ENCODE assay signal across 20 cellular contexts in genomic region chr10:128868481-128868880, GRCh38.
"Had no signal": no experiment of that assay in that cellular context is flagged by ENCODE, and none has a peak within 500 bp of the region (broad histone marks: within the 10 kb centered on the region; RNA-seq: fewer than 3 reads in every experiment).

No MANE protein-coding gene starts in this region.

- H3K36me3 ChIP-seq: gastrocnemius medialis, neural progenitor cell, right atrium auricular region, sigmoid colon, stomach, thyroid gland, upper lobe of left lung had no signal

- DNase-seq: effector CD4-positive, alpha-beta T cell; foreskin fibroblast; gastrocnemius medialis; kidney; naive B cell; sigmoid colon; stimulated activated CD4-positive, alpha-beta T cell treated with anti-CD3 and anti-CD28 coated beads, Interleukin-2, amount 100 ng/mL, for 24 hours; stimulated activated CD4-positive, alpha-beta T cell treated with anti-CD3 and anti-CD28 coated beads, Interleukin-4, amount 100 ng/mL, for 24 hours; stimulated activated naive CD4-positive, alpha-beta T cell treated with Interleukin-2 at 50 U/mL for 16 hours; stomach; thyroid gland; upper lobe of left lung had no signal

- H3K27ac Mint-ChIP-seq: naive B cell; natural killer cell treated with Interleukin-12 subunit alpha and Interleukin-12 subunit beta and Interleukin-15 and Interleukin-18, amount 100 ng/mL, for 72 hours; stimulated activated effector memory CD8-positive, alpha-beta T cell treated with anti-CD3 and anti-CD28 coated beads, Interleukin-12 subunit alpha, Interleukin-12 subunit beta, amount 100 ng/mL, for 72 hours had no signal

- H3K9ac ChIP-seq: neural progenitor cell, parathyroid adenoma had no signal

- H3K9me3 ChIP-seq: gastrocnemius medialis, right atrium auricular region, sigmoid colon, stomach, thyroid gland, upper lobe of left lung had no signal

- H3K4me1 ChIP-seq: gastrocnemius medialis, parathyroid adenoma, sigmoid colon, stomach, thyroid gland, upper lobe of left lung had no signal

- H3K4me3 ChIP-seq: coronary artery, gastrocnemius medialis, neural progenitor cell, right atrium auricular region, sigmoid colon, stomach, thyroid gland, upper lobe of left lung had no signal

- H3K36me3 Mint-ChIP-seq: naive B cell; natural killer cell treated with Interleukin-12 subunit alpha and Interleukin-12 subunit beta and Interleukin-15 and Interleukin-18, amount 100 ng/mL, for 72 hours; neural progenitor cell; stimulated activated effector memory CD8-positive, alpha-beta T cell treated with anti-CD3 and anti-CD28 coated beads, Interleukin-12 subunit alpha, Interleukin-12 subunit beta, amount 100 ng/mL, for 72 hours had no signal

- H3K27ac ChIP-seq: coronary artery, gastrocnemius medialis, neural progenitor cell, parathyroid adenoma, right atrium auricular region, sigmoid colon, stomach, thyroid gland, upper lobe of left lung had no signal

- H3K4me3 Mint-ChIP-seq: central memory CD8-positive, alpha-beta T cell; naive B cell; natural killer cell treated with Interleukin-12 subunit alpha and Interleukin-12 subunit beta and Interleukin-15 and Interleukin-18, amount 100 ng/mL, for 72 hours; neural progenitor cell; stimulated activated effector memory CD8-positive, alpha-beta T cell treated with anti-CD3 and anti-CD28 coated beads, Interleukin-12 subunit alpha, Interleukin-12 subunit beta, amount 100 ng/mL, for 72 hours had no signal

- H3K27me3 ChIP-seq: gastrocnemius medialis, neural progenitor cell, right atrium auricular region, sigmoid colon, stomach, thyroid gland, upper lobe of left lung had no signal

- H3K9me3 Mint-ChIP-seq: central memory CD8-positive, alpha-beta T cell; natural killer cell treated with Interleukin-12 subunit alpha and Interleukin-12 subunit beta and Interleukin-15 and Interleukin-18, amount 100 ng/mL, for 72 hours; neural progenitor cell; stimulated activated effector memory CD8-positive, alpha-beta T cell treated with anti-CD3 and anti-CD28 coated beads, Interleukin-12 subunit alpha, Interleukin-12 subunit beta, amount 100 ng/mL, for 72 hours had no signal

- H3K4me1 Mint-ChIP-seq: central memory CD8-positive, alpha-beta T cell; naive B cell; stimulated activated effector memory CD8-positive, alpha-beta T cell treated with anti-CD3 and anti-CD28 coated beads, Interleukin-12 subunit alpha, Interleukin-12 subunit beta, amount 100 ng/mL, for 72 hours had no signal

- ATAC-seq: gastrocnemius medialis; left lobe of liver; natural killer cell treated with Interleukin-12 subunit alpha and Interleukin-12 subunit beta and Interleukin-15 and Interleukin-18, amount 100 ng/mL, for 72 hours; stimulated activated effector memory CD8-positive, alpha-beta T cell treated with anti-CD3 and anti-CD28 coated beads, Interleukin-12 subunit alpha, Interleukin-12 subunit beta, amount 100 ng/mL, for 72 hours had no signal
